Comparison of ENCODE assay signal across 1 cellular context in genomic region chr6:40293109-40293823, GRCh38.
TF ChIP-seq lines count a peak whose summit lies in the region.

No MANE protein-coding gene starts in this region.

TF ChIP-seq in GM23338, 12 proteins besides CTCF, POLR2A, EP300 and RAD21 (continued from another document):
- no peak for TF ChIP-seq ZNF462 (CRISPR knock-in tag; IDR thresholded peaks at IDR 0.05)
- no peak for TF ChIP-seq REST (IDR thresholded peaks at IDR 0.05; ENCODE audit: unreplicated experiment)
- TF ChIP-seq NANOG (IDR thresholded peaks at IDR 0.05; ENCODE audit: borderline replicate concordance): no peak
- no peak for TF ChIP-seq ZNF331 (CRISPR knock-in tag; IDR thresholded peaks at IDR 0.05; ENCODE audit: low read depth)
- no peak for TF ChIP-seq STAT1 (IDR thresholded peaks at IDR 0.05; ENCODE audit: unreplicated experiment)
